In the genomic region with DNA sequence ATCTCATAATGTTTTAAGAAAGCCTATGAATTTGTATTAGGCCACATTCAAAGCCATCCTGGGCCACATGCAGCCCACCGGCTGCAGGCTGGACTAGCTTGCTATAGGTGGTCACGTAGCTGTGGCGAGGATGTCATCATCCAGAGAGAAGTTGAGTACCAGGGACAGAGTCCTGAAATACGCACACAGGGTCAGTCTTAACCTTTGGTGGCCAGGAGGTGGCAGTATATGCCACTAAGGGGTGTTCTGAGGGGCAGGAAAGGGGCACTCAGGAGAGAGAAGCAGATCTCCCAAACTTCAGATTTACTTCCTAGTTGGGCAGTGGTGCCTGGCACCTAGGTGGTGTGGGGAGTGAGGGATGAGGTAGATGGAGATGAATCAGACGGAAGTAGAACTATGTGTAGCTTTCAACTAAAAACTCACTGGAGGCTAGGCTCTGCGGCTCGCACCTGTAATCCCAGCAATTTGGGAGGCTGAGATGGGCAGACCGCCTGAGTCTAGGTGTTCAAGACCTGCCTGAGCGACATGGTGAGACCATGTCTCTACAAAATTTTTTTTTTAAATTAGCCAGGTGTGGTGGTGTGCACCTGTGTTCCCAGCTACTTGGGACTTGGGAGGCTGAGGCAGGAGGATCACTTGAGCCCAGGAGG, we compare ENCODE assay signal across 1 cellular context.
TF ChIP-seq lines count a peak whose summit lies in the region.

No MANE protein-coding gene starts in this region.

TF ChIP-seq in GM12878, 131 proteins besides CTCF, POLR2A, EP300 and RAD21:
- peak; percentile 31; the same call in 1 of the 3 replicates for TF ChIP-seq POU2F2 (IDR thresholded peaks at IDR 0.05; ENCODE audit: borderline replicate concordance, low read depth, low read length)
- TF ChIP-seq FOS (IDR thresholded peaks at IDR 0.05; ENCODE audit: borderline replicate concordance, extremely low read depth, insufficient read length), result no peak
- no peak for TF ChIP-seq NFIC (IDR thresholded peaks at IDR 0.05; ENCODE audit: low read depth, low read length)
- TF ChIP-seq, protein P1, sequence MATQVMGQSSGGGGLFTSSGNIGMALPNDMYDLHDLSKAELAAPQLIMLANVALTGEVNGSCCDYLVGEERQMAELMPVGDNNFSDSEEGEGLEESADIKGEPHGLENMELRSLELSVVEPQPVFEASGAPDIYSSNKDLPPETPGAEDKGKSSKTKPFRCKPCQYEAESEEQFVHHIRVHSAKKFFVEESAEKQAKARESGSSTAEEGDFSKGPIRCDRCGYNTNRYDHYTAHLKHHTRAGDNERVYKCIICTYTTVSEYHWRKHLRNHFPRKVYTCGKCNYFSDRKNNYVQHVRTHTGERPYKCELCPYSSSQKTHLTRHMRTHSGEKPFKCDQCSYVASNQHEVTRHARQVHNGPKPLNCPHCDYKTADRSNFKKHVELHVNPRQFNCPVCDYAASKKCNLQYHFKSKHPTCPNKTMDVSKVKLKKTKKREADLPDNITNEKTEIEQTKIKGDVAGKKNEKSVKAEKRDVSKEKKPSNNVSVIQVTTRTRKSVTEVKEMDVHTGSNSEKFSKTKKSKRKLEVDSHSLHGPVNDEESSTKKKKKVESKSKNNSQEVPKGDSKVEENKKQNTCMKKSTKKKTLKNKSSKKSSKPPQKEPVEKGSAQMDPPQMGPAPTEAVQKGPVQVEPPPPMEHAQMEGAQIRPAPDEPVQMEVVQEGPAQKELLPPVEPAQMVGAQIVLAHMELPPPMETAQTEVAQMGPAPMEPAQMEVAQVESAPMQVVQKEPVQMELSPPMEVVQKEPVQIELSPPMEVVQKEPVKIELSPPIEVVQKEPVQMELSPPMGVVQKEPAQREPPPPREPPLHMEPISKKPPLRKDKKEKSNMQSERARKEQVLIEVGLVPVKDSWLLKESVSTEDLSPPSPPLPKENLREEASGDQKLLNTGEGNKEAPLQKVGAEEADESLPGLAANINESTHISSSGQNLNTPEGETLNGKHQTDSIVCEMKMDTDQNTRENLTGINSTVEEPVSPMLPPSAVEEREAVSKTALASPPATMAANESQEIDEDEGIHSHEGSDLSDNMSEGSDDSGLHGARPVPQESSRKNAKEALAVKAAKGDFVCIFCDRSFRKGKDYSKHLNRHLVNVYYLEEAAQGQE (IDR thresholded peaks at IDR 0.05; ENCODE audit: low read depth, low read length), result peak; percentile 85
- TF ChIP-seq CHD4 (IDR thresholded peaks at IDR 0.05), result no peak
- peak; percentile 91 for TF ChIP-seq SMC3 (IDR thresholded peaks at IDR 0.05; ENCODE audit: borderline replicate concordance, low read length)
- TF ChIP-seq YY1 (IDR thresholded peaks at IDR 0.05; ENCODE audit: low read depth, low read length), result no peak
- TF ChIP-seq SMAD5 (IDR thresholded peaks at IDR 0.05; ENCODE audit: low read depth), result no peak
- TF ChIP-seq RB1 (IDR thresholded peaks at IDR 0.05; ENCODE audit: borderline replicate concordance), result peak; percentile 33; the same call in 1 of the 2 replicates
- 0 out of 2 replicates have a peak, but pooled peaks have one; percentile 44 for TF ChIP-seq NBN (IDR thresholded peaks at IDR 0.05)
- TF ChIP-seq ZNF207 (IDR thresholded peaks at IDR 0.05; ENCODE audit: borderline replicate concordance), result no peak
- TF ChIP-seq, protein P2, sequence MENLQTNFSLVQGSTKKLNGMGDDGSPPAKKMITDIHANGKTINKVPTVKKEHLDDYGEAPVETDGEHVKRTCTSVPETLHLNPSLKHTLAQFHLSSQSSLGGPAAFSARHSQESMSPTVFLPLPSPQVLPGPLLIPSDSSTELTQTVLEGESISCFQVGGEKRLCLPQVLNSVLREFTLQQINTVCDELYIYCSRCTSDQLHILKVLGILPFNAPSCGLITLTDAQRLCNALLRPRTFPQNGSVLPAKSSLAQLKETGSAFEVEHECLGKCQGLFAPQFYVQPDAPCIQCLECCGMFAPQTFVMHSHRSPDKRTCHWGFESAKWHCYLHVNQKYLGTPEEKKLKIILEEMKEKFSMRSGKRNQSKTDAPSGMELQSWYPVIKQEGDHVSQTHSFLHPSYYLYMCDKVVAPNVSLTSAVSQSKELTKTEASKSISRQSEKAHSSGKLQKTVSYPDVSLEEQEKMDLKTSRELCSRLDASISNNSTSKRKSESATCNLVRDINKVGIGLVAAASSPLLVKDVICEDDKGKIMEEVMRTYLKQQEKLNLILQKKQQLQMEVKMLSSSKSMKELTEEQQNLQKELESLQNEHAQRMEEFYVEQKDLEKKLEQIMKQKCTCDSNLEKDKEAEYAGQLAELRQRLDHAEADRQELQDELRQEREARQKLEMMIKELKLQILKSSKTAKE (IDR thresholded peaks at IDR 0.05; ENCODE audit: low read depth, poor library complexity, severe bottlenecking), result no peak
- no peak for TF ChIP-seq BRCA1 (IDR thresholded peaks at IDR 0.05; ENCODE audit: low read depth, low read length)
